Comparison of ENCODE assay signal across 7 cellular contexts in genomic region chr1:113986802-113987201, GRCh38. TPM values are rescaled to one million over a fixed set of nuclear protein-coding genes. Genes with fewer than 3 reads are reported as not detected.
"Had no signal": no experiment of that assay in that cellular context is flagged by ENCODE, and none has a peak within 500 bp of the region (broad histone marks: within the 10 kb centered on the region; RNA-seq: fewer than 3 reads in every experiment).

No MANE protein-coding gene starts in this region.

- H3K27ac Mint-ChIP-seq: GM23338, H9, HFFc6 had no signal

- H3K9me3 Mint-ChIP-seq: HFFc6 had no signal

- DNase-seq: H9, HCEC 1CT, HFFc6, IMR-90, KG1 had no signal

- ATAC-seq: GM23338, K562 had no signal

- H3K4me3 ChIP-seq: GM23338, K562 had no signal

- H3K4me3 Mint-ChIP-seq: GM23338, H9, HFFc6 had no signal

RNA-seq across cellular contexts. Expression of gene OLFML3, which starts 7.5 kb away (rescaled TPM):
- polyA plus RNA-seq: K562 had no signal
